18 cellular contexts compared by ENCODE assay signal in genomic region chr20:44185574-44185973, GRCh38. TPM values are rescaled to one million over a fixed set of nuclear protein-coding genes. Genes with fewer than 3 reads are reported as not detected.
DNase-seq lines count a peak whose midpoint lies in the region; ATAC-seq, FAIRE-seq and TF ChIP-seq lines count a peak whose summit lies in the region.
"Had no signal": no experiment of that assay in that cellular context is flagged by ENCODE, and none has a peak within 500 bp of the region (broad histone marks: within the 10 kb centered on the region; RNA-seq: fewer than 3 reads in every experiment).

No MANE protein-coding gene starts in this region.

- H3K27me3 Mint-ChIP-seq in Caco-2 (ENCODE audit: insufficient read depth, unreplicated experiment) (no peaks in the 10 kb centered on the region), astrocyte (ENCODE audit: low read depth, unreplicated experiment) (no peaks in the 10 kb centered on the region)
- H3K27me3 Mint-ChIP-seq in activated CD4-positive, alpha-beta memory T cell treated with anti-CD3 and anti-CD28 coated beads for 36 hours = peaks cover 47% of the 10 kb centered on the region

- no peak for FAIRE-seq in astrocyte (lab: Jason Lieb, UNC)

- no peaks in the 10 kb centered on the region for H3K9me3 ChIP-seq in Caco-2
- no peaks in the 10 kb centered on the region for H3K9me3 ChIP-seq in astrocyte (ENCODE audit: insufficient read depth, low read depth, low read length)
- H3K9me3 ChIP-seq in lower lobe of right lung = no peaks in the 10 kb centered on the region
- H3K9me3 ChIP-seq in stomach = no peaks in the 10 kb centered on the region
- H3K9me3 ChIP-seq: left lung had no signal

- peak in 1 of 2 experiments; percentile 26 for DNase-seq in Caco-2
- DNase-seq in astrocyte (ENCODE audit: low read depth) = no peak
- no peak for DNase-seq in lower lobe of right lung
- DNase-seq in stomach = no peak
- DNase-seq in NCI-H345 treated with DMSO at 0.1 percent for 48 hours (lab: John Stamatoyannopoulos, UW; ENCODE audit: unreplicated experiment) = no peak
- no peak for DNase-seq in GM10248 (ENCODE audit: extremely low spot score)
- no peak for DNase-seq in activated CD4-positive, alpha-beta memory T cell treated with anti-CD3 and anti-CD28 coated beads for 36 hours
- DNase-seq: activated CD4-positive, alpha-beta memory T cell treated with anti-CD3 and anti-CD28 coated beads, Interleukin-2, amount 10 ng/mL, durations not matched to agents 7 days and 5 days; activated naive CD8-positive, alpha-beta T cell treated with anti-CD3 and anti-CD28 coated beads for 36 hours; activated T-cell treated with anti-CD3 and anti-CD28 coated beads, Interleukin-2, amount 50 U/mL, for 48 hours; central memory CD4-positive, alpha-beta T cell; endodermal cell; left lung; naive B cell; NCI-H446 treated with DMSO at 0.1 percent for 48 hours; stimulated activated naive CD4-positive, alpha-beta T cell; T-cell had no signal

- no peaks in the 10 kb centered on the region for H4K20me1 ChIP-seq in astrocyte (ENCODE audit: insufficient read depth, low read length)

- H3K36me3 ChIP-seq in Caco-2 (ENCODE audit: control insufficient read depth, insufficient read depth, low read length) (no peaks in the 10 kb centered on the region), astrocyte (ENCODE audit: insufficient read depth, low read length) (no peaks in the 10 kb centered on the region), lower lobe of right lung (no peaks in the 10 kb centered on the region), stomach (no peaks in the 10 kb centered on the region)
- H3K36me3 ChIP-seq: left lung had no signal

- H3K27ac Mint-ChIP-seq in Caco-2 (ENCODE audit: unreplicated experiment) (no peak overlapping the region), astrocyte (ENCODE audit: unreplicated experiment) (peak overlapping the region; percentile 27)
- H3K27ac Mint-ChIP-seq in activated CD4-positive, alpha-beta memory T cell treated with anti-CD3 and anti-CD28 coated beads for 36 hours = no peak overlapping the region
- H3K27ac Mint-ChIP-seq: activated CD4-positive, alpha-beta memory T cell treated with anti-CD3 and anti-CD28 coated beads, Interleukin-2, amount 10 ng/mL, durations not matched to agents 7 days and 5 days; activated naive CD8-positive, alpha-beta T cell treated with anti-CD3 and anti-CD28 coated beads for 36 hours; endodermal cell; T-cell had no signal

- TF ChIP-seq CTCF in Caco-2 (IDR thresholded peaks at IDR 0.05; ENCODE audit: insufficient read depth in 1 of 2, low read depth in 1 of 2, low read length in 1 of 2, severe bottlenecking in 1 of 2, unreplicated experiment in 1 of 2) (no peak), astrocyte (IDR thresholded peaks at IDR 0.05; ENCODE audit: insufficient read depth, low read depth, low read length) (no peak), lower lobe of right lung (IDR thresholded peaks at IDR 0.05) (no peak), stomach (IDR thresholded peaks at IDR 0.05) (no peak), GM10248 (IDR thresholded peaks at IDR 0.05; ENCODE audit: control extremely low read depth, extremely low read depth, low read depth, missing control alignments) (no peak)

- H3K4me1 ChIP-seq in Caco-2 (peaks cover 61% of the 10 kb centered on the region), astrocyte (ENCODE audit: insufficient read depth, low read length) (peaks cover 18% of the 10 kb centered on the region), lower lobe of right lung (peaks cover 20% of the 10 kb centered on the region), stomach (peaks cover 6 to 47% (median 27%) of the 10 kb centered on the region in 4 donors)

- 77 to 95% (median 92%) methylated on average over 4 of the region's 4 CpGs for WGBS in stomach, 5 donors

- no peak for TF ChIP-seq EP300 in stomach (IDR thresholded peaks at IDR 0.05)

- no peaks in the 10 kb centered on the region for H3K9me3 Mint-ChIP-seq in Caco-2 (ENCODE audit: unreplicated experiment)
- no peaks in the 10 kb centered on the region for H3K9me3 Mint-ChIP-seq in astrocyte (ENCODE audit: unreplicated experiment)
- H3K9me3 Mint-ChIP-seq in activated CD4-positive, alpha-beta memory T cell treated with anti-CD3 and anti-CD28 coated beads for 36 hours = no peaks in the 10 kb centered on the region
- H3K9me3 Mint-ChIP-seq: activated CD4-positive, alpha-beta memory T cell treated with anti-CD3 and anti-CD28 coated beads, Interleukin-2, amount 10 ng/mL, durations not matched to agents 7 days and 5 days; activated naive CD8-positive, alpha-beta T cell treated with anti-CD3 and anti-CD28 coated beads for 36 hours; endodermal cell; T-cell had no signal

- H3K36me3 Mint-ChIP-seq in Caco-2 (ENCODE audit: insufficient read depth, unreplicated experiment) (no peaks in the 10 kb centered on the region), astrocyte (ENCODE audit: low read depth, unreplicated experiment) (peaks cover 5% of the 10 kb centered on the region)
- no peaks in the 10 kb centered on the region for H3K36me3 Mint-ChIP-seq in activated CD4-positive, alpha-beta memory T cell treated with anti-CD3 and anti-CD28 coated beads for 36 hours
- H3K36me3 Mint-ChIP-seq: activated naive CD8-positive, alpha-beta T cell treated with anti-CD3 and anti-CD28 coated beads for 36 hours; naive B cell; T-cell had no signal

- H3K4me1 Mint-ChIP-seq in Caco-2 (ENCODE audit: low read depth, unreplicated experiment) (peaks cover 35% of the 10 kb centered on the region), astrocyte (ENCODE audit: low read depth, unreplicated experiment) (peaks cover 51% of the 10 kb centered on the region)
- H3K4me1 Mint-ChIP-seq in activated CD4-positive, alpha-beta memory T cell treated with anti-CD3 and anti-CD28 coated beads for 36 hours (ENCODE audit: low read depth) = peaks cover 6% of the 10 kb centered on the region

- no peak overlapping the region for H3K9ac ChIP-seq in astrocyte (ENCODE audit: low read length)

- H3K27ac ChIP-seq in astrocyte (ENCODE audit: low read depth, low read length) (no peak overlapping the region), lower lobe of right lung (no peak overlapping the region), stomach (peak overlapping the region in 3 of 5 donors; percentile 80 to 91 (median 80))
- H3K27ac ChIP-seq: left lung had no signal

- H3K27me3 ChIP-seq in Caco-2 (replicated peaks; ENCODE audit: control insufficient read depth, insufficient read depth, low read length) (no peaks in the 10 kb centered on the region), astrocyte (ENCODE audit: insufficient read depth, low read length) (no peaks in the 10 kb centered on the region), lower lobe of right lung (ENCODE audit: low read depth) (peaks cover 17% of the 10 kb centered on the region), stomach (peaks cover 0 to 25% (median 14%) of the 10 kb centered on the region in 3 donors)

- BruUV-seq in Caco-2 (replicated peaks; lab: Mats Ljungman, UMichigan) = TSS peak; percentile 19

- H3K4me3 Mint-ChIP-seq in Caco-2 (ENCODE audit: unreplicated experiment) = peak overlapping the region; percentile 74
- H3K4me3 Mint-ChIP-seq in astrocyte (ENCODE audit: unreplicated experiment) = peak overlapping the region; percentile 80
- H3K4me3 Mint-ChIP-seq in activated CD4-positive, alpha-beta memory T cell treated with anti-CD3 and anti-CD28 coated beads for 36 hours = no peak overlapping the region
- H3K4me3 Mint-ChIP-seq: activated CD4-positive, alpha-beta memory T cell treated with anti-CD3 and anti-CD28 coated beads, Interleukin-2, amount 10 ng/mL, durations not matched to agents 7 days and 5 days; activated naive CD8-positive, alpha-beta T cell treated with anti-CD3 and anti-CD28 coated beads for 36 hours had no signal

- H2AFZ ChIP-seq in astrocyte (ENCODE audit: low read depth, low read length) = no peak overlapping the region

- H3K4me3 ChIP-seq in Caco-2 (ENCODE audit: low read depth, low read length) (no peak overlapping the region), astrocyte (ENCODE audit: insufficient read depth, low read depth, low read length) (no peak overlapping the region), lower lobe of right lung (peak overlapping the region; percentile 46), stomach (peak overlapping the region; percentile 44 to 55 (median 50))

- intact Hi-C loops in Caco-2 (cut with micrococcal nuclease; ENCODE audit: unreplicated experiment) = no loop called here
- intact Hi-C loops in lower lobe of right lung (cut with DNase I) = no loop called here
- intact Hi-C loops in stomach (cut with DNase I; ENCODE audit: low total_unique reads) = no loop called here
- intact Hi-C loops in activated CD4-positive, alpha-beta memory T cell treated with anti-CD3 and anti-CD28 coated beads for 36 hours (cut with micrococcal nuclease) = no loop called here

- no peak overlapping the region for H3K4me2 ChIP-seq in astrocyte (ENCODE audit: low read length)

- no peak for TF ChIP-seq POLR2A in stomach (IDR thresholded peaks at IDR 0.05)

- peaks cover 4% of the 10 kb centered on the region for H3K79me2 ChIP-seq in astrocyte (ENCODE audit: insufficient read depth, low read length)

- ATAC-seq in lower lobe of right lung (no peak), GM18867 (IDR thresholded peaks at IDR 0.05; ENCODE audit: unreplicated experiment) (no peak)
- ATAC-seq: left lung, T-cell had no signal

- POLR2A ChIA-PET in Caco-2 (lab: Charles Lee) (no interaction called here), GM10248 (lab: Yijun Ruan, JAX) (no interaction called here)
- POLR2A ChIA-PET in activated CD4-positive, alpha-beta memory T cell treated with anti-CD3 and anti-CD28 coated beads for 36 hours (lab: Charles Lee) = no interaction called here

- CTCF ChIA-PET in Caco-2 (lab: Charles Lee) = interaction anchor here (0.7 to 3.6 kb wide), 2 partner anchors 57 to 69 kb away, joined by 3 to 14 read pairs; no protein-coding TSS in a partner anchor
- CTCF ChIA-PET in GM10248 (lab: Yijun Ruan, JAX) = interaction anchor here (1.0 to 2.0 kb wide), 3 partner anchors 10 to 91 kb away, joined by 3 to 9 read pairs (median 3); no protein-coding TSS in a partner anchor
- CTCF ChIA-PET in activated CD4-positive, alpha-beta memory T cell treated with anti-CD3 and anti-CD28 coated beads for 36 hours (lab: Charles Lee) = interaction anchor here (1.4 to 9.6 kb wide), 2 partner anchors 7 to 70 kb away, joined by 4 to 174 read pairs; no protein-coding TSS in a partner anchor

RNA-seq across cellular contexts. Expression of gene JPH2, which starts 1.4 kb away (rescaled TPM):
- 10.5 and 11.1 TPM in 2 replicates for total RNA-seq in Caco-2 (2022)
- total RNA-seq in astrocyte = 18.1 and 18.5 TPM in 2 replicates
- 4.6 TPM for total RNA-seq in lower lobe of right lung
- total RNA-seq in stomach = 10 to 100 TPM in 4 of 5 donors, 1 to 10 TPM in 1; 7.6 to 51.9 (median 38.9) TPM
- 1 to 10 TPM in 2 of 3 donors, under 1 TPM in 1; 0.15 to 9.1 (median 1.1) TPM for polyA plus RNA-seq in stomach
- not detected for total RNA-seq in activated CD4-positive, alpha-beta memory T cell treated with anti-CD3 and anti-CD28 coated beads for 36 hours

RNA-seq across cellular contexts. Expression of gene OSER1, which starts 25.0 kb away (rescaled TPM):
- total RNA-seq in Caco-2 (2022) (79.7 and 82.3 TPM in 2 replicates), astrocyte (28.9 and 30.9 TPM in 2 replicates), lower lobe of right lung (32.9 TPM), stomach (10 to 100 TPM in 4 of 5 donors, 1 to 10 TPM in 1; 7.8 to 87.5 (median 31.9) TPM)
- 10 to 100 TPM; 22.9 to 33.5 (median 30.9) TPM for polyA plus RNA-seq in stomach
- 10 to 100 TPM; 23.4 to 24.2 TPM for total RNA-seq in activated CD4-positive, alpha-beta memory T cell treated with anti-CD3 and anti-CD28 coated beads for 36 hours

Comparison
In these comparisons a context has a peak if more than half of its experiments do, and no peak if none do; other contexts are left out.
1. H3K4me3 ChIP-seq: peak in lower lobe of right lung (single experiment) and stomach (4 of 4); none in Caco-2 (single experiment) and astrocyte (single experiment).
2. H3K27ac ChIP-seq: peak in stomach (3 of 5); none in astrocyte (single experiment) and lower lobe of right lung (single experiment).